22 cellular contexts compared by ENCODE assay signal in the genomic region with DNA sequence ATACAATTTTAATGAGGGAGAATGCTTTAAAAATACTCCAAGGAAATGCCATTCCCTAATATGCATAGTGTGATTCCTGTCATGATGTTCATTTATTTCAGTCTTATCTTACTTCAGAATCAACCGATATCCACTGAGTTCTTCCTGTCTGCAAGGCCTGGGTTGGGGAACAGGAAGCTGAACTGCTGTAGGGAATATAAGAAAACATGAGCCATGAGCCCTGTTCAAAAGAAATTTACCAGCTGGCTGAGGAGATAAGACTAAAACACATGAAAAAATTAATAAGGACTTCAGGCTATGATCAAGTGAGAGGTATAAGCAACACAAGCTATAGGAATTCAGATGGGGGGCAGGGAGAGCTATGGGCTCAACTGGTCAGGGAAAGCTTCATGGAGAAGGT.
"Had no signal": no experiment of that assay in that cellular context is flagged by ENCODE, and none has a peak within 500 bp of the region (broad histone marks: within the 10 kb centered on the region; RNA-seq: fewer than 3 reads in every experiment).

No MANE protein-coding gene starts in this region.

- H3K36me3 Mint-ChIP-seq: activated naive CD4-positive, alpha-beta T cell treated with anti-CD3 and anti-CD28 coated beads, Interleukin-2, amount 50 U/mL, for 72 hours; brain; naive B cell; stimulated activated effector memory CD8-positive, alpha-beta T cell treated with anti-CD3 and anti-CD28 coated beads, Interleukin-12 subunit alpha, Interleukin-12 subunit beta, amount 100 ng/mL, for 72 hours had no signal

- H3K4me3 Mint-ChIP-seq: activated B cell treated with CpG ODN at 0.5 μM for 24 hours; activated CD4-positive, alpha-beta T cell treated with anti-CD3 and anti-CD28 coated beads for 36 hours; activated T-cell treated with anti-CD3 and anti-CD28 coated beads, Interleukin-2, amount 50 U/mL, for 24 hours; activated T-helper 17 cell treated with anti-CD3 and anti-CD28 coated beads, Interleukin-2, amount 50 U/mL, for 72 hours; brain; dendritic cell treated with granulocyte-macrophage colony-stimulating factor and Interleukin-4, amounts not matched to agents 40 ng/mL and 50 ng/mL, for 4 days; stimulated activated effector memory CD8-positive, alpha-beta T cell treated with anti-CD3 and anti-CD28 coated beads, Interleukin-12 subunit alpha, Interleukin-12 subunit beta, amount 100 ng/mL, for 72 hours had no signal

- H3K4me1 Mint-ChIP-seq: activated B cell treated with CpG ODN at 0.5 μM for 24 hours; activated CD4-positive, alpha-beta T cell treated with anti-CD3 and anti-CD28 coated beads for 36 hours; activated T-helper 17 cell treated with anti-CD3 and anti-CD28 coated beads, Interleukin-2, amount 50 U/mL, for 72 hours; brain; naive B cell; stimulated activated effector memory CD8-positive, alpha-beta T cell treated with anti-CD3 and anti-CD28 coated beads, Interleukin-12 subunit alpha, Interleukin-12 subunit beta, amount 100 ng/mL, for 72 hours had no signal

- ATAC-seq: activated CD4-positive, alpha-beta T cell treated with anti-CD3 and anti-CD28 coated beads for 36 hours; activated naive CD4-positive, alpha-beta T cell treated with anti-CD3 and anti-CD28 coated beads, Interleukin-2, amount 50 U/mL, for 72 hours; activated T-helper 17 cell treated with anti-CD3 and anti-CD28 coated beads, Interleukin-2, amount 50 U/mL, for 72 hours; gastroesophageal sphincter; heart right ventricle; left lung; right lobe of liver; stimulated activated effector memory CD8-positive, alpha-beta T cell treated with anti-CD3 and anti-CD28 coated beads, Interleukin-12 subunit alpha, Interleukin-12 subunit beta, amount 100 ng/mL, for 72 hours had no signal

- DNase-seq: activated B cell treated with CpG ODN at 0.5 μM for 24 hours; activated CD4-positive, alpha-beta T cell treated with anti-CD3 and anti-CD28 coated beads for 36 hours; activated CD4-positive, alpha-beta T cell treated with anti-CD3 and anti-CD28 coated beads, Interleukin-2, amount 50 U/mL, for 4 hours; activated CD8-positive, alpha-beta memory T cell treated with anti-CD3 and anti-CD28 coated beads for 24 hours; activated CD8-positive, alpha-beta memory T cell treated with anti-CD3 and anti-CD28 coated beads, Interleukin-2, amount 50 U/mL, for 4 hours; activated T-cell treated with anti-CD3 and anti-CD28 coated beads, Interleukin-2, amount 50 U/mL, for 24 hours; aorta; effector CD8-positive, alpha-beta T cell; heart right ventricle; left lung; naive B cell; nucleus accumbens; right lobe of liver; stimulated activated CD4-positive, alpha-beta T cell treated with anti-CD3 and anti-CD28 coated beads, Interleukin-1b, Interleukin-23, amount 100 ng/mL, for 48 hours; stomach; transverse colon had no signal

- H3K27ac Mint-ChIP-seq: activated B cell treated with CpG ODN at 0.5 μM for 24 hours; activated CD4-positive, alpha-beta T cell treated with anti-CD3 and anti-CD28 coated beads for 36 hours; activated naive CD4-positive, alpha-beta T cell treated with anti-CD3 and anti-CD28 coated beads, Interleukin-2, amount 50 U/mL, for 72 hours; activated T-cell treated with anti-CD3 and anti-CD28 coated beads, Interleukin-2, amount 50 U/mL, for 24 hours; activated T-helper 17 cell treated with anti-CD3 and anti-CD28 coated beads, Interleukin-2, amount 50 U/mL, for 72 hours; brain; dendritic cell treated with granulocyte-macrophage colony-stimulating factor and Interleukin-4, amounts not matched to agents 40 ng/mL and 50 ng/mL, for 4 days; naive B cell; stimulated activated effector memory CD8-positive, alpha-beta T cell treated with anti-CD3 and anti-CD28 coated beads, Interleukin-12 subunit alpha, Interleukin-12 subunit beta, amount 100 ng/mL, for 72 hours had no signal

- H3K27me3 Mint-ChIP-seq: activated CD4-positive, alpha-beta T cell treated with anti-CD3 and anti-CD28 coated beads for 36 hours; activated T-cell treated with anti-CD3 and anti-CD28 coated beads, Interleukin-2, amount 50 U/mL, for 24 hours; brain; dendritic cell treated with granulocyte-macrophage colony-stimulating factor and Interleukin-4, amounts not matched to agents 40 ng/mL and 50 ng/mL, for 4 days; naive B cell had no signal

- H3K9me3 Mint-ChIP-seq: activated B cell treated with CpG ODN at 0.5 μM for 24 hours; activated T-cell treated with anti-CD3 and anti-CD28 coated beads, Interleukin-2, amount 50 U/mL, for 24 hours; activated T-helper 17 cell treated with anti-CD3 and anti-CD28 coated beads, Interleukin-2, amount 50 U/mL, for 72 hours; brain; dendritic cell treated with granulocyte-macrophage colony-stimulating factor and Interleukin-4, amounts not matched to agents 40 ng/mL and 50 ng/mL, for 4 days had no signal
